Comparison of ENCODE assay signal across 1 cellular context in the genomic region with DNA sequence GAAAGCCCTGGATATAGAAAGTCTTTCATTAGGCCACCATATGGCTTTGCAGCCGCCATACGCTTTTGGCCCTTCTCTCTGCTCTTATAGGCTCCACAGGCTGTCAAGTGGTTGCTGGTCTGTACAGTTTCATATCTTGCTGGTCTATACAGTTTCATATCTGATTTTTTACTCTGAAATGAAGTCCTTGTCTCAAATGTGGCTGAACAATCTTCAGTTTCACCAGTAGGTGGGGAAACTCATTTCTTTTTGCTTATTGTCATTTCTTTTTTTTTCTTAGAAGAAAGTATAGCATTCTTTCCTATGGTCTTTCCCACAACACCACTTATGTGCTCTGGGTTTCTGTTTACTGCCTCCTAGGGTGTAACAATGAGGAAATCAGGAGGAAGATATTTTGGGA.
TF ChIP-seq lines count a peak whose summit lies in the region.

No MANE protein-coding gene starts in this region.

TF ChIP-seq in HepG2, 621 proteins besides CTCF, POLR2A, EP300 and RAD21 (continued from another document):
- TF ChIP-seq, protein P1, sequence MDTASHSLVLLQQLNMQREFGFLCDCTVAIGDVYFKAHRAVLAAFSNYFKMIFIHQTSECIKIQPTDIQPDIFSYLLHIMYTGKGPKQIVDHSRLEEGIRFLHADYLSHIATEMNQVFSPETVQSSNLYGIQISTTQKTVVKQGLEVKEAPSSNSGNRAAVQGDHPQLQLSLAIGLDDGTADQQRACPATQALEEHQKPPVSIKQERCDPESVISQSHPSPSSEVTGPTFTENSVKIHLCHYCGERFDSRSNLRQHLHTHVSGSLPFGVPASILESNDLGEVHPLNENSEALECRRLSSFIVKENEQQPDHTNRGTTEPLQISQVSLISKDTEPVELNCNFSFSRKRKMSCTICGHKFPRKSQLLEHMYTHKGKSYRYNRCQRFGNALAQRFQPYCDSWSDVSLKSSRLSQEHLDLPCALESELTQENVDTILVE (CRISPR knock-in tag; IDR thresholded peaks at IDR 0.05) = no peak
- TF ChIP-seq NFYB (CRISPR knock-in tag; IDR thresholded peaks at IDR 0.05) (no peak), ZNF558 (CRISPR knock-in tag; IDR thresholded peaks at IDR 0.05; ENCODE audit: borderline replicate concordance) (no peak), ARNTL (CRISPR knock-in tag; IDR thresholded peaks at IDR 0.05) (no peak), ZNF709 (CRISPR knock-in tag; IDR thresholded peaks at IDR 0.05) (no peak), BRF2 (CRISPR knock-in tag; IDR thresholded peaks at IDR 0.05) (no peak), SIX1 (CRISPR knock-in tag; IDR thresholded peaks at IDR 0.05; ENCODE audit: borderline replicate concordance) (no peak), FOXM1 (CRISPR knock-in tag; IDR thresholded peaks at IDR 0.05) (no peak), PITX1 (CRISPR knock-in tag; IDR thresholded peaks at IDR 0.05) (no peak), ZNF670 (CRISPR knock-in tag; IDR thresholded peaks at IDR 0.05; ENCODE audit: borderline replicate concordance) (no peak)
- TF ChIP-seq, protein P2, sequence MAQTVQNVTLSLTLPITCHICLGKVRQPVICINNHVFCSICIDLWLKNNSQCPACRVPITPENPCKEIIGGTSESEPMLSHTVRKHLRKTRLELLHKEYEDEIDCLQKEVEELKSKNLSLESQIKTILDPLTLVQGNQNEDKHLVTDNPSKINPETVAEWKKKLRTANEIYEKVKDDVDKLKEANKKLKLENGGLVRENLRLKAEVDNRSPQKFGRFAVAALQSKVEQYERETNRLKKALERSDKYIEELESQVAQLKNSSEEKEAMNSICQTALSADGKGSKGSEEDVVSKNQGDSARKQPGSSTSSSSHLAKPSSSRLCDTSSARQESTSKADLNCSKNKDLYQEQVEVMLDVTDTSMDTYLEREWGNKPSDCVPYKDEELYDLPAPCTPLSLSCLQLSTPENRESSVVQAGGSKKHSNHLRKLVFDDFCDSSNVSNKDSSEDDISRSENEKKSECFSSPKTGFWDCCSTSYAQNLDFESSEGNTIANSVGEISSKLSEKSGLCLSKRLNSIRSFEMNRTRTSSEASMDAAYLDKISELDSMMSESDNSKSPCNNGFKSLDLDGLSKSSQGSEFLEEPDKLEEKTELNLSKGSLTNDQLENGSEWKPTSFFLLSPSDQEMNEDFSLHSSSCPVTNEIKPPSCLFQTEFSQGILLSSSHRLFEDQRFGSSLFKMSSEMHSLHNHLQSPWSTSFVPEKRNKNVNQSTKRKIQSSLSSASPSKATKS (CRISPR knock-in tag; IDR thresholded peaks at IDR 0.05) = no peak
TF ChIP-seq in HepG2: peak in this region for 0.
